Comparison of ENCODE assay signal across 8 cellular contexts in the genomic region with DNA sequence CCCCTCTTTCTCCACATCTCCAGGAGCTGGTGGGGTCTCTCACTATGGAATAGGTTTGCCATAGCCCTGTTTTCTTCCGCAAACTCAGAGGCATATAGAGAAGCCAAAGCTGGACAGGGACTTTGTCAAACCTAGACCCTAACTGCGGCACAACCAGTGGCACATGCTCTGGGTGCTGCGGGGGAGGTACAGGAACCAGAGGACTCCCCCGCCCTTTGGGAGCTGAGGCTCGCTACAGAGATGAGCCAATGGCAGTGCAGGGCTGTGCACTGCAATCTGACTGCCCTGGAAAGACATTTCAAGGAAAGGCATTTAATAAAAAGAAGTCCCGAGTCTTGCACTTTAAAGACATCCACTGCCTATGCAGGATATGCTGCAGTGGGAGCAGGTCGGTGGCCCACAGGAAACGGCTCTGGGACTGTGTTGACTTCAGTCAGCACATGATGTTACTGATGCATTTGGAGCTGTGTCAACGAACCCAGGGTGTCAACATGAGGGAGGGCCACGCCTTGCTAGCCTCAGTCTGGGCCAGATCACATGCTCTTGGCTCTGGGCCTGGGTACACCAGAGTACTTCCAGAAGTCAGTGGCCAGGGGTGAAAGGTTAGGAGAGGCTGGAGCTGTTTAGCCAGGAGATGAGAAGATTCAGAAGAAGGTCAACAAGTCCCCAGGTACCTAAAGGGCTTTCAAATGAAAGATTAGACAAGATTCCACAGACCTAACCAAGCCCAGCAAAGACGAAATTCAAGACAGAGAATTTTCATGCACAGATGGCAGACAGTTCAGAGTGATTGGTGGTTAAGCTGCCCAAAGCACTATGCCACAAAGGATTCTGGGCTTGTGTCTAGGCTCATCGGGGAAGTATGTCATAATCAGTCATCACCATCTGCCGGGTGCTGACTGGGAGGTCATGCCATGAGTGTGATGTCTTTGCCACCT. TPM values are rescaled to one million over a fixed set of nuclear protein-coding genes. Genes with fewer than 3 reads are reported as not detected.
DNase-seq lines count a peak whose midpoint lies in the region; ATAC-seq and TF ChIP-seq lines count a peak whose summit lies in the region.

No MANE protein-coding gene starts in this region.

- no peak overlapping the region for H3K4me3 ChIP-seq in mammary epithelial cell (replicated peaks in 1 of 3; ENCODE audit: insufficient read depth in 1 of 3, low read depth in 2 of 3, low read length in 3 of 3)

- ATAC-seq in GM18907 (IDR thresholded peaks at IDR 0.05; ENCODE audit: unreplicated experiment): no peak

- DNase-seq in DMS 273 (lab: John Stamatoyannopoulos, UW; ENCODE audit: unreplicated experiment) (peak; percentile 95), NCI-H446 treated with DMSO at 0.1 percent for 48 hours (lab: John Stamatoyannopoulos, UW) (peak; percentile 95), mammary epithelial cell (peak; percentile 41), left kidney (ENCODE audit: low read depth, low spot score) (peak; percentile 37), GOT3 (lab: John Stamatoyannopoulos, UW) (no peak), NCI-H226 (no peak)

- H3K9me3 ChIP-seq in mammary epithelial cell (replicated peaks; ENCODE audit: insufficient read depth, low read length): no peaks in the 10 kb centered on the region

- peaks cover 71% of the 10 kb centered on the region for H3K79me2 ChIP-seq in mammary epithelial cell (ENCODE audit: insufficient read depth, low read length)

- BruUV-seq in mammary epithelial cell (replicated peaks; lab: Mats Ljungman, UMichigan): no TSS peak

- TF ChIP-seq CTCF in mammary epithelial cell (conservative IDR thresholded peaks at IDR 0.05 in 1 of 2, IDR thresholded peaks at IDR 0.05 in 1 of 2; ENCODE audit: extremely low read depth in 1 of 2, insufficient read depth in 1 of 2, low read depth in 1 of 2, low read length in 2 of 2): no peak

- H3K36me3 ChIP-seq in mammary epithelial cell (ENCODE audit: insufficient read depth, low read length): peaks cover 13% of the 10 kb centered on the region

- H3K27ac ChIP-seq in mammary epithelial cell (ENCODE audit: insufficient read depth, low read depth, low read length) (no peak overlapping the region), temporal lobe (ENCODE audit: low read depth, low read length) (peak overlapping the region; percentile 88)

- no peak overlapping the region for H2AFZ ChIP-seq in mammary epithelial cell (ENCODE audit: low read depth, low read length)

- no peaks in the 10 kb centered on the region for H4K20me1 ChIP-seq in mammary epithelial cell (ENCODE audit: insufficient read depth, low read length)

- WGBS in mammary epithelial cell (ENCODE audit: low coverage, missing lambda C conversion rate): 54% methylated on average over 10 of the region's 13 CpGs

- no peak overlapping the region for H3K4me2 ChIP-seq in mammary epithelial cell (ENCODE audit: insufficient read depth, low read depth, low read length)

- H3K9ac ChIP-seq in mammary epithelial cell (ENCODE audit: insufficient read depth, low read length): no peak overlapping the region

- CTCF ChIA-PET in mammary epithelial cell (lab: Charles Lee; ENCODE audit: low non-redundant PET): no interaction called here

- in situ Hi-C loops in mammary epithelial cell (cut with MboI; ENCODE audit: low sequenced_read_pairs in 2 of 2): no loop called here

- intact Hi-C loops in mammary epithelial cell (cut with micrococcal nuclease): no loop called here

- H3K4me1 ChIP-seq in mammary epithelial cell (ENCODE audit: insufficient read depth, low read length): peaks cover 47% of the 10 kb centered on the region

- dilution Hi-C loops in mammary epithelial cell (cut with HindIII; ENCODE audit: low sequenced_read_pairs): no loop called here

- H3K27me3 ChIP-seq in mammary epithelial cell (ENCODE audit: insufficient read depth, low read length): no peaks in the 10 kb centered on the region

RNA-seq across cellular contexts. Expression of gene SLC35F6, which starts 8.2 kb away (rescaled TPM):
- total RNA-seq in mammary epithelial cell (100 to 1,000 TPM in 1 of 2 donors, 10 to 100 TPM in 1; 57.2 to 125 TPM), temporal lobe (11.1 TPM)
- 42.0 TPM for polyA plus RNA-seq in mammary epithelial cell
- polyA minus RNA-seq in mammary epithelial cell: 64.4 TPM

RNA-seq across cellular contexts. Expression of gene CENPA, which starts 13.5 kb away (rescaled TPM):
- total RNA-seq in mammary epithelial cell: 10 to 100 TPM in 1 of 2 donors, under 1 TPM in 1; 0.17 to 18.2 TPM
- 21.4 TPM for polyA plus RNA-seq in mammary epithelial cell
- 1.0 TPM for polyA minus RNA-seq in mammary epithelial cell
- total RNA-seq in temporal lobe: 1.2 TPM

Comparison
In these comparisons a context has a peak if more than half of its experiments do, and no peak if none do; other contexts are left out.
1. DNase-seq: peak in DMS 273 (single experiment), NCI-H446 treated with DMSO at 0.1 percent for 48 hours (single experiment), mammary epithelial cell (single experiment) and left kidney (single experiment); none in GOT3 (single experiment) and NCI-H226 (single experiment).